22 cellular contexts compared by ENCODE assay signal in genomic region chr13:71607575-71607974, GRCh38.
A peak's percentile ranks its signal among the peaks of the same experiment; 100 is the strongest.
DNase-seq lines count a peak whose midpoint lies in the region; ATAC-seq and TF ChIP-seq lines count a peak whose summit lies in the region.
"Had no signal": no experiment of that assay in that cellular context is flagged by ENCODE, and none has a peak within 500 bp of the region (broad histone marks: within the 10 kb centered on the region; RNA-seq: fewer than 3 reads in every experiment).

No MANE protein-coding gene starts in this region.

- POLR2A ChIA-PET in SK-N-SH (lab: Yijun Ruan, JAX): no interaction called here
- POLR2A ChIA-PET in HEK293 (lab: Yijun Ruan, JAX): no interaction called here

- TF ChIP-seq EP300 in SK-N-SH (IDR thresholded peaks at IDR 0.05; ENCODE audit: borderline replicate concordance in 1 of 2, low read depth in 1 of 2, low read length in 1 of 2): peak in 1 of 2 experiments; percentile 72; a peak in 2 of 4 replicates

- no peaks in the 10 kb centered on the region for H3F3A ChIP-seq in SK-N-SH (replicated peaks; ENCODE audit: insufficient read depth)

- no peak overlapping the region for H3K9ac ChIP-seq in SK-N-SH
- H3K9ac ChIP-seq: BLaER1 treated with 17β-estradiol and CSF1 and Interleukin-3, amounts not matched to agents 10 nM and 100 nM had no signal

- H3K9me3 ChIP-seq in SK-N-SH (no peaks in the 10 kb centered on the region), HEK293 (ENCODE audit: control insufficient read depth, insufficient read depth, low read depth, low read length) (no peaks in the 10 kb centered on the region)
- H3K9me3 ChIP-seq: A549; BLaER1 treated with 17β-estradiol and CSF1 and Interleukin-3, amounts not matched to agents 10 nM and 100 nM; Caco-2 had no signal

- H3K36me3 ChIP-seq in SK-N-SH (replicated peaks in 1 of 2; ENCODE audit: control insufficient read depth in 1 of 2, insufficient read depth in 2 of 2, low read length in 1 of 2) (no peaks in the 10 kb centered on the region), HEK293 (ENCODE audit: control insufficient read depth in 2 of 2, insufficient read depth in 1 of 2, low read length in 2 of 2) (no peaks in the 10 kb centered on the region)
- H3K36me3 ChIP-seq: BLaER1 treated with 17β-estradiol and CSF1 and Interleukin-3, amounts not matched to agents 10 nM and 100 nM had no signal

- H3K4me1 ChIP-seq in SK-N-SH (ENCODE audit: control insufficient read depth in 1 of 2, insufficient read depth in 2 of 2, low read depth in 1 of 2, low read length in 1 of 2) (peaks cover 0 to 4% of the 10 kb centered on the region in 2 experiments; a peak in 1 of 4 replicates), HEK293 (ENCODE audit: control insufficient read depth, insufficient read depth, low read length) (no peaks in the 10 kb centered on the region)
- H3K4me1 ChIP-seq: A549, Caco-2 had no signal

- H3K27ac Mint-ChIP-seq in mesothelial cell of epicardium: peak overlapping the region; percentile 25
- H3K27ac Mint-ChIP-seq: B cell; CD4-positive, alpha-beta T cell; CD8-positive, alpha-beta T cell had no signal

- H3K4me3 ChIP-seq in SK-N-SH (ENCODE audit: low read depth in 2 of 2, low read length in 1 of 2): no peak overlapping the region
- no peak overlapping the region for H3K4me3 ChIP-seq in HEK293 (ENCODE audit: low read depth, low read length)
- H3K4me3 ChIP-seq: A549; BLaER1 treated with 17β-estradiol and CSF1 and Interleukin-3, amounts not matched to agents 10 nM and 100 nM; GM12878 had no signal

- H3K27ac ChIP-seq in SK-N-SH (ENCODE audit: low read depth in 2 of 2, low read length in 1 of 2) (peak overlapping the region in 1 of 2 experiments; percentile 28; a peak in 1 of 4 replicates), HEK293 (ENCODE audit: extremely low read depth, low read depth, low read length) (no peak overlapping the region)
- H3K27ac ChIP-seq: 22Rv1; A549; BLaER1 treated with 17β-estradiol and CSF1 and Interleukin-3, amounts not matched to agents 10 nM and 100 nM; C4-2B had no signal

- TF ChIP-seq CTCF in SK-N-SH (IDR thresholded peaks at IDR 0.05): no peak
- no peak for TF ChIP-seq CTCF in HEK293 (tag by site-specific recombination; IDR thresholded peaks at IDR 0.05)
- no peak for TF ChIP-seq CTCF in mesothelial cell of epicardium (IDR thresholded peaks at IDR 0.05; ENCODE audit: unreplicated experiment)

- peaks cover 28% of the 10 kb centered on the region for H3K4me1 Mint-ChIP-seq in mesothelial cell of epicardium

- 54% methylated on average over 2 of the region's 2 CpGs for WGBS in SK-N-SH (ENCODE audit: low lambda C conversion rate)

- no peak overlapping the region for H3K4me2 ChIP-seq in SK-N-SH
- H3K4me2 ChIP-seq: A549; BLaER1 treated with 17β-estradiol and CSF1 and Interleukin-3, amounts not matched to agents 10 nM and 100 nM had no signal

- H3K27me3 ChIP-seq in SK-N-SH (ENCODE audit: insufficient read depth): no peaks in the 10 kb centered on the region
- H3K27me3 ChIP-seq: BLaER1 treated with 17β-estradiol and CSF1 and Interleukin-3, amounts not matched to agents 10 nM and 100 nM had no signal

- DNase-seq in SK-N-SH (no peak), OCI-M1 (lab: John Stamatoyannopoulos, UW) (peak; percentile 14), mesothelial cell of epicardium (ENCODE audit: low spot score in 2 of 2, unreplicated experiment in 2 of 2) (no peak), DMS79 (lab: John Stamatoyannopoulos, UW) (no peak)
- DNase-seq in stimulated activated CD4-positive, alpha-beta T cell treated with anti-CD3 and anti-CD28 coated beads, Interleukin-12 subunit alpha, Interleukin-12 subunit beta, amount 100 ng/mL, for 4 hours: no peak
- DNase-seq in activated CD4-positive, alpha-beta T cell treated with anti-CD3 and anti-CD28 coated beads, Interleukin-2, amount 50 U/mL, for 4 hours: no peak
- DNase-seq: AML-193; Caco-2; Calu3; CD4-positive, alpha-beta T cell; CD8-positive, alpha-beta T cell; DND-41; EL; GDM1 had no signal

- H4K20me1 ChIP-seq in SK-N-SH (ENCODE audit: insufficient read depth): no peaks in the 10 kb centered on the region
- H4K20me1 ChIP-seq: BLaER1 treated with 17β-estradiol and CSF1 and Interleukin-3, amounts not matched to agents 10 nM and 100 nM had no signal

- no peaks in the 10 kb centered on the region for H3K9me2 ChIP-seq in SK-N-SH

- CTCF ChIA-PET in SK-N-SH (lab: Yijun Ruan, JAX) (interaction anchor here (1.4 kb wide), 1 partner anchor 8 kb away, joined by 3 read pairs; no protein-coding TSS in a partner anchor), HEK293 (lab: Yijun Ruan, JAX) (interaction anchor here (0.7 kb wide), 1 partner anchor 276 kb away, joined by 3 read pairs; no protein-coding TSS in a partner anchor)

- no peaks in the 10 kb centered on the region for H3K36me3 Mint-ChIP-seq in mesothelial cell of epicardium
- H3K36me3 Mint-ChIP-seq: CD8-positive, alpha-beta T cell had no signal

- H3K4me3 Mint-ChIP-seq in mesothelial cell of epicardium: no peak overlapping the region
- H3K4me3 Mint-ChIP-seq: B cell; CD4-positive, alpha-beta T cell; CD8-positive, alpha-beta T cell had no signal

- peak; percentile 12; the same call in 1 of the 2 replicates for TF ChIP-seq RAD21 in SK-N-SH (IDR thresholded peaks at IDR 0.05; ENCODE audit: low read length)

- H2AFZ ChIP-seq in SK-N-SH (ENCODE audit: low read depth): no peak overlapping the region

- no peak for ATAC-seq in SK-N-SH treated with all-trans-retinoic acid at 6 μM for 48 hours
- ATAC-seq: A549; CD8-positive, alpha-beta T cell; GM12878 had no signal

- no peaks in the 10 kb centered on the region for H3K79me2 ChIP-seq in SK-N-SH (ENCODE audit: insufficient read depth)

- H3K27me3 Mint-ChIP-seq in mesothelial cell of epicardium (ENCODE audit: low read depth): no peaks in the 10 kb centered on the region
- H3K27me3 Mint-ChIP-seq: B cell; CD4-positive, alpha-beta T cell had no signal

- peaks cover 3% of the 10 kb centered on the region for H3K9me3 Mint-ChIP-seq in mesothelial cell of epicardium
- H3K9me3 Mint-ChIP-seq: CD4-positive, alpha-beta T cell; CD8-positive, alpha-beta T cell had no signal

TF ChIP-seq in SK-N-SH, 30 proteins besides CTCF, POLR2A, EP300 and RAD21 (continues in another document):
- TF ChIP-seq FOXJ3 (CRISPR knock-in tag; IDR thresholded peaks at IDR 0.05) (no peak), GABPA (IDR thresholded peaks at IDR 0.05; ENCODE audit: low read depth) (no peak), ELF1 (IDR thresholded peaks at IDR 0.05) (no peak), NFIC (IDR thresholded peaks at IDR 0.05; ENCODE audit: borderline replicate concordance) (no peak), IRF3 (IDR thresholded peaks at IDR 0.05; ENCODE audit: low read depth, low read length) (no peak), POLR2AphosphoS5 (IDR thresholded peaks at IDR 0.05; ENCODE audit: low read depth, low read length) (no peak), FOXM1 (IDR thresholded peaks at IDR 0.05; ENCODE audit: low read depth) (no peak), SMC3 (IDR thresholded peaks at IDR 0.05; ENCODE audit: low read depth, low read length) (no peak)

TF ChIP-seq in SK-N-SH treated with all-trans-retinoic acid at 6 μM for 48 hours, 23 proteins besides CTCF, POLR2A, EP300 and RAD21 (continues in another document):
- TF ChIP-seq ISL1 (CRISPR knock-in tag; IDR thresholded peaks at IDR 0.05) (no peak), RARB (CRISPR knock-in tag; IDR thresholded peaks at IDR 0.05) (no peak), ARNTL (CRISPR knock-in tag; IDR thresholded peaks at IDR 0.05; ENCODE audit: borderline replicate concordance, low read depth) (no peak), TCF4 (CRISPR knock-in tag; IDR thresholded peaks at IDR 0.05; ENCODE audit: borderline replicate concordance) (no peak), ZFP3 (CRISPR knock-in tag; IDR thresholded peaks at IDR 0.05) (no peak), ZC3H10 (CRISPR knock-in tag; IDR thresholded peaks at IDR 0.05) (no peak), ZFP30 (CRISPR knock-in tag; IDR thresholded peaks at IDR 0.05) (no peak)
- TF ChIP-seq, protein P1, sequence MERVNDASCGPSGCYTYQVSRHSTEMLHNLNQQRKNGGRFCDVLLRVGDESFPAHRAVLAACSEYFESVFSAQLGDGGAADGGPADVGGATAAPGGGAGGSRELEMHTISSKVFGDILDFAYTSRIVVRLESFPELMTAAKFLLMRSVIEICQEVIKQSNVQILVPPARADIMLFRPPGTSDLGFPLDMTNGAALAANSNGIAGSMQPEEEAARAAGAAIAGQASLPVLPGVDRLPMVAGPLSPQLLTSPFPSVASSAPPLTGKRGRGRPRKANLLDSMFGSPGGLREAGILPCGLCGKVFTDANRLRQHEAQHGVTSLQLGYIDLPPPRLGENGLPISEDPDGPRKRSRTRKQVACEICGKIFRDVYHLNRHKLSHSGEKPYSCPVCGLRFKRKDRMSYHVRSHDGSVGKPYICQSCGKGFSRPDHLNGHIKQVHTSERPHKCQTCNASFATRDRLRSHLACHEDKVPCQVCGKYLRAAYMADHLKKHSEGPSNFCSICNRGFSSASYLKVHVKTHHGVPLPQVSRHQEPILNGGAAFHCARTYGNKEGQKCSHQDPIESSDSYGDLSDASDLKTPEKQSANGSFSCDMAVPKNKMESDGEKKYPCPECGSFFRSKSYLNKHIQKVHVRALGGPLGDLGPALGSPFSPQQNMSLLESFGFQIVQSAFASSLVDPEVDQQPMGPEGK (CRISPR knock-in tag; IDR thresholded peaks at IDR 0.05; ENCODE audit: borderline replicate concordance): no peak

TF ChIP-seq in HEK293, 187 proteins besides CTCF, POLR2A, EP300 and RAD21 (continues in another document):
- TF ChIP-seq ZNF140 (tag by site-specific recombination; IDR thresholded peaks at IDR 0.05) (no peak), ZNF2 (tag by site-specific recombination; IDR thresholded peaks at IDR 0.05) (no peak)
- TF ChIP-seq, protein P2, sequence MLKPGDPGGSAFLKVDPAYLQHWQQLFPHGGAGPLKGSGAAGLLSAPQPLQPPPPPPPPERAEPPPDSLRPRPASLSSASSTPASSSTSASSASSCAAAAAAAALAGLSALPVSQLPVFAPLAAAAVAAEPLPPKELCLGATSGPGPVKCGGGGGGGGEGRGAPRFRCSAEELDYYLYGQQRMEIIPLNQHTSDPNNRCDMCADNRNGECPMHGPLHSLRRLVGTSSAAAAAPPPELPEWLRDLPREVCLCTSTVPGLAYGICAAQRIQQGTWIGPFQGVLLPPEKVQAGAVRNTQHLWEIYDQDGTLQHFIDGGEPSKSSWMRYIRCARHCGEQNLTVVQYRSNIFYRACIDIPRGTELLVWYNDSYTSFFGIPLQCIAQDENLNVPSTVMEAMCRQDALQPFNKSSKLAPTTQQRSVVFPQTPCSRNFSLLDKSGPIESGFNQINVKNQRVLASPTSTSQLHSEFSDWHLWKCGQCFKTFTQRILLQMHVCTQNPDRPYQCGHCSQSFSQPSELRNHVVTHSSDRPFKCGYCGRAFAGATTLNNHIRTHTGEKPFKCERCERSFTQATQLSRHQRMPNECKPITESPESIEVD (tag by site-specific recombination; IDR thresholded peaks at IDR 0.05): 0 out of 2 replicates have a peak, but pooled peaks have one; percentile 4
